ENCODE assay signal across 9 cellular contexts in genomic region chr3:156448300-156448699, GRCh38.
DNase-seq lines count a peak whose midpoint lies in the region; ATAC-seq and TF ChIP-seq lines count a peak whose summit lies in the region.
"Had no signal": no experiment of that assay in that cellular context is flagged by ENCODE, and none has a peak within 500 bp of the region (broad histone marks: within the 10 kb centered on the region; RNA-seq: fewer than 3 reads in every experiment).

No MANE protein-coding gene starts in this region.

- H3K4me3 ChIP-seq in CD8-positive, alpha-beta memory T cell (ENCODE audit: low read length), result no peak overlapping the region
- H3K4me3 ChIP-seq in fibroblast of villous mesenchyme (ENCODE audit: low read depth, low read length), result no peak overlapping the region

- H3K9me3 Mint-ChIP-seq in CD8-positive, alpha-beta memory T cell, result no peaks in the 10 kb centered on the region
- H3K9me3 Mint-ChIP-seq in WTC11, result no peaks in the 10 kb centered on the region
- H3K9me3 Mint-ChIP-seq: naive B cell had no signal

- H3K27me3 ChIP-seq in CD8-positive, alpha-beta memory T cell (ENCODE audit: insufficient read depth, low read length, poor library complexity, severe bottlenecking), result no peaks in the 10 kb centered on the region

- peak; percentile 5 to 65 (median 13) for DNase-seq in CD8-positive, alpha-beta memory T cell
- DNase-seq in WTC11 (ENCODE audit: low spot score) (peak; percentile 64), fibroblast of villous mesenchyme (ENCODE audit: low read depth) (peak; percentile 51), superior temporal gyrus (ENCODE audit: extremely low spot score) (no peak), NCI-H774 (lab: John Stamatoyannopoulos, UW) (no peak)
- DNase-seq: naive B cell had no signal

- H3K27ac Mint-ChIP-seq in CD8-positive, alpha-beta memory T cell, result no peak overlapping the region
- H3K27ac Mint-ChIP-seq in WTC11, result no peak overlapping the region
- H3K27ac Mint-ChIP-seq: naive B cell had no signal

- peaks cover 4 to 18% of the 10 kb centered on the region in 2 donors for H3K27me3 Mint-ChIP-seq in CD8-positive, alpha-beta memory T cell
- H3K27me3 Mint-ChIP-seq in WTC11 (ENCODE audit: low read depth), result no peaks in the 10 kb centered on the region; the same call in 1 of the 2 replicates

- no peaks in the 10 kb centered on the region for H3K36me3 Mint-ChIP-seq in CD8-positive, alpha-beta memory T cell
- no peaks in the 10 kb centered on the region for H3K36me3 Mint-ChIP-seq in WTC11
- H3K36me3 Mint-ChIP-seq: naive B cell had no signal

- ATAC-seq in GM19324 (IDR thresholded peaks at IDR 0.05; ENCODE audit: low FRiP score, unreplicated experiment) (peak; percentile 48), HG03521 (IDR thresholded peaks at IDR 0.05; ENCODE audit: unreplicated experiment) (peak; percentile 62), WTC11 (peak; percentile 97), GM18520 (IDR thresholded peaks at IDR 0.05; ENCODE audit: unreplicated experiment) (no peak)

- no peaks in the 10 kb centered on the region for H3K4me1 ChIP-seq in CD8-positive, alpha-beta memory T cell (ENCODE audit: insufficient read depth, low read length)

- TF ChIP-seq CTCF in WTC11 (IDR thresholded peaks at IDR 0.05) (peak; percentile 15; the same call in 1 of the 2 replicates), fibroblast of villous mesenchyme (IDR thresholded peaks at IDR 0.05; ENCODE audit: insufficient read depth, low read depth, low read length) (peak; percentile 76)

- peaks cover 0 to 3% (median 0%) of the 10 kb centered on the region in 3 donors for H3K4me1 Mint-ChIP-seq in CD8-positive, alpha-beta memory T cell
- no peaks in the 10 kb centered on the region for H3K4me1 Mint-ChIP-seq in WTC11

- H3K27ac ChIP-seq in CD8-positive, alpha-beta memory T cell (ENCODE audit: low read depth, low read length), result no peak overlapping the region

- H3K9me3 ChIP-seq in CD8-positive, alpha-beta memory T cell (ENCODE audit: low read length), result no peaks in the 10 kb centered on the region

- H3K36me3 ChIP-seq in CD8-positive, alpha-beta memory T cell (ENCODE audit: insufficient read depth, low read length), result no peaks in the 10 kb centered on the region

- POLR2A ChIA-PET in CD8-positive, alpha-beta memory T cell (lab: Charles Lee), result no interaction called here
- POLR2A ChIA-PET in WTC11 (lab: Charles Lee), result no interaction called here

- no peak overlapping the region for H3K4me3 Mint-ChIP-seq in CD8-positive, alpha-beta memory T cell
- H3K4me3 Mint-ChIP-seq in WTC11, result no peak overlapping the region
- H3K4me3 Mint-ChIP-seq: naive B cell had no signal

- CTCF ChIA-PET in CD8-positive, alpha-beta memory T cell (lab: Charles Lee), result interaction anchor here (0.8 kb wide), 1 partner anchor 32 kb away, joined by 4 read pairs; no protein-coding TSS in a partner anchor
- CTCF ChIA-PET in WTC11 (lab: Charles Lee), result interaction anchor here (1.6 to 3.1 kb wide), 4 partner anchors 26 to 404 kb away, joined by 3 to 47 read pairs (median 24); no protein-coding TSS in a partner anchor

TF ChIP-seq in WTC11, 78 proteins besides CTCF, POLR2A, EP300 and RAD21:
- TF ChIP-seq MLX (CRISPR knock-in tag; IDR thresholded peaks at IDR 0.05) (no peak), CREM (CRISPR knock-in tag; IDR thresholded peaks at IDR 0.05) (no peak), NR2C2 (CRISPR knock-in tag; IDR thresholded peaks at IDR 0.05) (no peak)
TF ChIP-seq in WTC11: peak in this region for 0.

Comparison
In these comparisons a context has a peak if more than half of its experiments do, and no peak if none do; other contexts are left out.
1. DNase-seq: peak in CD8-positive, alpha-beta memory T cell (5 of 5), WTC11 (single experiment) and fibroblast of villous mesenchyme (single experiment); none in superior temporal gyrus (single experiment) and NCI-H774 (single experiment).